ENCODE assay signal across 8 cellular contexts in genomic region chr10:119177708-119178370, GRCh38. TPM values are rescaled to one million over a fixed set of nuclear protein-coding genes. Genes with fewer than 3 reads are reported as not detected.
A peak's percentile ranks its signal among the peaks of the same experiment; 100 is the strongest.
DNase-seq lines count a peak whose midpoint lies in the region; ATAC-seq and TF ChIP-seq lines count a peak whose summit lies in the region.

No MANE protein-coding gene starts in this region.

- 18% methylated on average over 21 of the region's 21 CpGs for WGBS in SK-N-SH (ENCODE audit: low lambda C conversion rate)
- WGBS in ectodermal cell, 2 experiments, result 16 to 19% methylated on average over 21 of the region's 21 CpGs

- peak overlapping the region; percentile 96 to 100 for H3K4me3 ChIP-seq in CD4-positive, alpha-beta memory T cell (ENCODE audit: low read length in 2 of 2)
- H3K4me3 ChIP-seq in HEK293 (ENCODE audit: low read depth, low read length) (peak overlapping the region; percentile 75), SK-N-SH (ENCODE audit: low read depth in 2 of 2, low read length in 1 of 2) (peak overlapping the region; percentile 81 to 97), ectodermal cell (ENCODE audit: insufficient read depth, low read depth, low read length) (peak overlapping the region; percentile 64), neural cell (ENCODE audit: low read length) (peak overlapping the region; percentile 85)

- CTCF ChIA-PET in CD4-positive, alpha-beta memory T cell (lab: Charles Lee; ENCODE audit: partially characterized antibody), result no interaction called here
- CTCF ChIA-PET in HEK293 (lab: Yijun Ruan, JAX), result interaction anchor here (1.4 kb wide), 1 partner anchor 10 kb away, joined by 3 read pairs; no protein-coding TSS in a partner anchor
- CTCF ChIA-PET in SK-N-SH (lab: Yijun Ruan, JAX), result no interaction called here

- H3K9me2 ChIP-seq in SK-N-SH, result no peaks in the 10 kb centered on the region
- H3K9me2 ChIP-seq in neural cell (ENCODE audit: insufficient read depth, low read length), result no peaks in the 10 kb centered on the region

- intact Hi-C loops in CD4-positive, alpha-beta memory T cell (cut with micrococcal nuclease), result loop anchor here (1.0 to 5.0 kb wide), 7 partner anchors 13 to 547 kb away; partner anchors contain the start of genes EIF3A, GRK5 and SFXN4

- peak overlapping the region; percentile 85 to 98 (median 96) for H3K27ac Mint-ChIP-seq in CD4-positive, alpha-beta memory T cell

- H3K27me3 Mint-ChIP-seq in CD4-positive, alpha-beta memory T cell, result no peaks in the 10 kb centered on the region

- peak overlapping the region; percentile 97 for H3K4me2 ChIP-seq in SK-N-SH
- H3K4me2 ChIP-seq in neural cell (ENCODE audit: low read length), result peak overlapping the region; percentile 79

- H3K4me1 ChIP-seq in CD4-positive, alpha-beta memory T cell (ENCODE audit: insufficient read depth, low read length), result peaks cover 44% of the 10 kb centered on the region
- H3K4me1 ChIP-seq in HEK293 (ENCODE audit: control insufficient read depth, insufficient read depth, low read length) (peaks cover 3% of the 10 kb centered on the region; the same call in 1 of the 2 replicates), SK-N-SH (ENCODE audit: control insufficient read depth in 1 of 2, insufficient read depth in 2 of 2, low read depth in 1 of 2, low read length in 1 of 2) (peaks cover 8 to 18% of the 10 kb centered on the region in 2 experiments; a peak in 3 of 4 replicates), ectodermal cell (ENCODE audit: control insufficient read depth, insufficient read depth, low read length) (peaks cover 7% of the 10 kb centered on the region)

- H4K20me1 ChIP-seq in SK-N-SH (ENCODE audit: insufficient read depth), result no peaks in the 10 kb centered on the region
- H4K20me1 ChIP-seq in neural cell (ENCODE audit: insufficient read depth), result no peaks in the 10 kb centered on the region

- peak overlapping the region; percentile 92 for H3K9ac ChIP-seq in SK-N-SH
- H3K9ac ChIP-seq in neural cell (ENCODE audit: low read length), result peak overlapping the region; percentile 90

- H3K36me3 Mint-ChIP-seq in CD4-positive, alpha-beta memory T cell, result peaks cover 5 to 34% of the 10 kb centered on the region in 2 donors

- TF ChIP-seq RAD21 in SK-N-SH (IDR thresholded peaks at IDR 0.05; ENCODE audit: low read length), result no peak
- no peak for TF ChIP-seq RAD21 in neural cell (conservative IDR thresholded peaks at IDR 0.05)

- H3F3A ChIP-seq in SK-N-SH (replicated peaks; ENCODE audit: insufficient read depth) (no peaks in the 10 kb centered on the region), neural cell (ENCODE audit: insufficient read depth, low read length, poor library complexity, severe bottlenecking) (no peaks in the 10 kb centered on the region)

- H3K9me3 Mint-ChIP-seq in CD4-positive, alpha-beta memory T cell, result no peaks in the 10 kb centered on the region

- H3K79me2 ChIP-seq in SK-N-SH (ENCODE audit: insufficient read depth) (peaks cover 50% of the 10 kb centered on the region), neural cell (replicated peaks; ENCODE audit: insufficient read depth, low read length) (peaks cover 24% of the 10 kb centered on the region)

- H3K4me3 Mint-ChIP-seq in CD4-positive, alpha-beta memory T cell, result peak overlapping the region; percentile 89 to 99 (median 96)

- peaks cover 16 to 51% (median 34%) of the 10 kb centered on the region in 4 donors for H3K4me1 Mint-ChIP-seq in CD4-positive, alpha-beta memory T cell

- POLR2A ChIA-PET in CD4-positive, alpha-beta memory T cell (lab: Charles Lee; ENCODE audit: partially characterized antibody), result interaction anchor here (1.9 kb wide), 1 partner anchor 13 kb away, joined by 9 read pairs; the partner anchor contains the start of gene SFXN4
- POLR2A ChIA-PET in HEK293 (lab: Yijun Ruan, JAX), result interaction anchor here (1.9 kb wide), 1 partner anchor 13 kb away, joined by 6 read pairs; the partner anchor contains the start of gene SFXN4
- POLR2A ChIA-PET in SK-N-SH (lab: Yijun Ruan, JAX), result no interaction called here

- TF ChIP-seq EP300 in SK-N-SH (IDR thresholded peaks at IDR 0.05; ENCODE audit: borderline replicate concordance in 1 of 2, low read depth in 1 of 2, low read length in 1 of 2) (no peak), neural cell (conservative IDR thresholded peaks at IDR 0.05; ENCODE audit: poor library complexity, severe bottlenecking) (no peak)

- peak overlapping the region; percentile 81 for H3K27ac ChIP-seq in CD4-positive, alpha-beta memory T cell (ENCODE audit: low read depth, low read length)
- H3K27ac ChIP-seq in HEK293 (ENCODE audit: extremely low read depth, low read depth, low read length), result peak overlapping the region; percentile 84
- peak overlapping the region; percentile 82 to 98 for H3K27ac ChIP-seq in SK-N-SH (ENCODE audit: low read depth in 2 of 2, low read length in 1 of 2)
- peak overlapping the region; percentile 44 for H3K27ac ChIP-seq in ectodermal cell (ENCODE audit: insufficient read depth, low read depth, low read length, poor library complexity, severe bottlenecking)
- H3K27ac ChIP-seq in neural cell (ENCODE audit: low read length), result peak overlapping the region; percentile 96

- H3K9me3 ChIP-seq in CD4-positive, alpha-beta memory T cell (ENCODE audit: control insufficient read depth in 1 of 2, low read length in 2 of 2), result no peaks in the 10 kb centered on the region
- H3K9me3 ChIP-seq in HEK293 (ENCODE audit: control insufficient read depth, insufficient read depth, low read depth, low read length) (no peaks in the 10 kb centered on the region), SK-N-SH (no peaks in the 10 kb centered on the region), ectodermal cell (ENCODE audit: control insufficient read depth, low read length) (no peaks in the 10 kb centered on the region), neural cell (ENCODE audit: low read length) (no peaks in the 10 kb centered on the region)

- H2AFZ ChIP-seq in SK-N-SH (ENCODE audit: low read depth) (peak overlapping the region; percentile 85), neural cell (ENCODE audit: low read depth, low read length) (peak overlapping the region; percentile 83)

- H3K27me3 ChIP-seq in CD4-positive, alpha-beta memory T cell (ENCODE audit: insufficient read depth, low read length), result no peaks in the 10 kb centered on the region
- no peaks in the 10 kb centered on the region for H3K27me3 ChIP-seq in SK-N-SH (ENCODE audit: insufficient read depth)
- H3K27me3 ChIP-seq in ectodermal cell (ENCODE audit: control insufficient read depth, insufficient read depth, low read length, poor library complexity, severe bottlenecking), result no peaks in the 10 kb centered on the region
- no peaks in the 10 kb centered on the region for H3K27me3 ChIP-seq in neural cell (ENCODE audit: insufficient read depth, low read depth, low read length)

- DNase-seq in CD4-positive, alpha-beta memory T cell, result peak in 1 of 5 donors; percentile 46
- DNase-seq in SK-N-SH (no peak), ecto neural progenitor cell (ENCODE audit: low spot score) (no peak)
- no peak for DNase-seq in NK-92 treated with Interleukin-12 subunit alpha and Interleukin-12 subunit beta, amount 100 ng/mL, for 24 hours (lab: John Stamatoyannopoulos, UW)

- H3K36me3 ChIP-seq in CD4-positive, alpha-beta memory T cell (ENCODE audit: insufficient read depth, low read length), result peaks cover 10% of the 10 kb centered on the region
- peaks cover 18 to 41% of the 10 kb centered on the region in 2 experiments for H3K36me3 ChIP-seq in HEK293 (ENCODE audit: control insufficient read depth in 2 of 2, insufficient read depth in 1 of 2, low read length in 2 of 2)
- H3K36me3 ChIP-seq in SK-N-SH (replicated peaks in 1 of 2; ENCODE audit: control insufficient read depth in 1 of 2, insufficient read depth in 2 of 2, low read length in 1 of 2), result peaks cover 20 to 27% of the 10 kb centered on the region in 2 experiments
- H3K36me3 ChIP-seq in ectodermal cell (ENCODE audit: control insufficient read depth, insufficient read depth, low read length), result peaks cover 19% of the 10 kb centered on the region
- H3K36me3 ChIP-seq in neural cell (ENCODE audit: insufficient read depth, low read length), result no peaks in the 10 kb centered on the region

- TF ChIP-seq CTCF in HEK293 (tag by site-specific recombination; IDR thresholded peaks at IDR 0.05), result no peak
- no peak for TF ChIP-seq CTCF in SK-N-SH (IDR thresholded peaks at IDR 0.05)
- TF ChIP-seq CTCF in neural cell (IDR thresholded peaks at IDR 0.05; ENCODE audit: poor library complexity, severe bottlenecking), result no peak

- no peak for ATAC-seq in GM19397 (IDR thresholded peaks at IDR 0.05; ENCODE audit: unreplicated experiment)

TF ChIP-seq in neural cell, 6 proteins besides CTCF, POLR2A, EP300 and RAD21 (continues in another document):
- no peak for TF ChIP-seq POLR2AphosphoS5 (IDR thresholded peaks at IDR 0.05)
- TF ChIP-seq SMC3 (conservative IDR thresholded peaks at IDR 0.05; ENCODE audit: poor library complexity), result no peak

RNA-seq across cellular contexts. Expression of gene PRDX3, which starts 0.8 kb away (rescaled TPM):
- total RNA-seq in CD4-positive, alpha-beta memory T cell, result 10 to 100 TPM; 34.3 to 38.2 TPM
- polyA plus RNA-seq in CD4-positive, alpha-beta memory T cell, result 100 to 1,000 TPM; 125 to 127 TPM
- polyA plus RNA-seq in SK-N-SH (2012; rRNA removed) (193 and 278 TPM in 2 replicates), neural cell (234 and 258 TPM in 2 replicates)
- 306 and 319 TPM in 2 replicates for polyA plus RNA-seq in SK-N-SH (2012; cell fraction: cytosol; rRNA removed)
- 64.2 and 128 TPM in 2 replicates for polyA plus RNA-seq in SK-N-SH (2012; cell fraction: nucleus; rRNA removed)
- 229 TPM for polyA plus RNA-seq in ectodermal cell (2013, experiment 1 of 4)
- 244 TPM for polyA plus RNA-seq in ectodermal cell (2013, experiment 2 of 4)
- polyA plus RNA-seq in ectodermal cell (2013, experiment 3 of 4), result 253 TPM
- 268 TPM for polyA plus RNA-seq in ectodermal cell (2013, experiment 4 of 4)
- polyA minus RNA-seq in neural cell, result 120 and 121 TPM in 2 replicates

RNA-seq across cellular contexts. Expression of gene SFXN4, which starts 12.3 kb away (rescaled TPM):
- total RNA-seq in CD4-positive, alpha-beta memory T cell, result 10 to 100 TPM; 17.2 to 18.5 TPM
- 10 to 100 TPM; 13.9 to 14.0 TPM for polyA plus RNA-seq in CD4-positive, alpha-beta memory T cell
- polyA plus RNA-seq in SK-N-SH (2012; rRNA removed), result 24.2 and 32.0 TPM in 2 replicates
- polyA plus RNA-seq in SK-N-SH (2012; cell fraction: cytosol; rRNA removed), result 23.0 and 33.1 TPM in 2 replicates
- polyA plus RNA-seq in SK-N-SH (2012; cell fraction: nucleus; rRNA removed), result 67.8 and 86.1 TPM in 2 replicates
- 22.5 TPM for polyA plus RNA-seq in ectodermal cell (2013, experiment 1 of 4)
- 17.8 TPM for polyA plus RNA-seq in ectodermal cell (2013, experiment 2 of 4)
- 16.8 TPM for polyA plus RNA-seq in ectodermal cell (2013, experiment 3 of 4)
- polyA plus RNA-seq in ectodermal cell (2013, experiment 4 of 4), result 13.2 TPM
- polyA plus RNA-seq in neural cell, result 21.7 and 23.7 TPM in 2 replicates
- 11.0 and 22.0 TPM in 2 replicates for polyA minus RNA-seq in neural cell

RNA-seq across cellular contexts. Expression of gene GRK5, which starts 29.5 kb away (rescaled TPM):
- 10 to 100 TPM; 26.7 to 27.9 TPM for total RNA-seq in CD4-positive, alpha-beta memory T cell
- polyA plus RNA-seq in CD4-positive, alpha-beta memory T cell, result 10 to 100 TPM in 1 of 2 donors, 1 to 10 TPM in 1; 7.6 to 10.6 TPM
- polyA plus RNA-seq in SK-N-SH (2012; rRNA removed), result 9.5 and 12.1 TPM in 2 replicates
- polyA plus RNA-seq in SK-N-SH (2012; cell fraction: cytosol; rRNA removed), result 8.9 and 11.6 TPM in 2 replicates
- 10.3 and 10.8 TPM in 2 replicates for polyA plus RNA-seq in SK-N-SH (2012; cell fraction: nucleus; rRNA removed)
- polyA plus RNA-seq in ectodermal cell (2013, experiment 1 of 4), result 7.3 TPM
- 7.9 TPM for polyA plus RNA-seq in ectodermal cell (2013, experiment 2 of 4)
- polyA plus RNA-seq in ectodermal cell (2013, experiment 3 of 4), result 6.4 TPM
- polyA plus RNA-seq in ectodermal cell (2013, experiment 4 of 4), result 6.7 TPM
- polyA plus RNA-seq in neural cell, result 26.1 and 34.9 TPM in 2 replicates
- polyA minus RNA-seq in neural cell, result 30.4 and 33.7 TPM in 2 replicates

Comparison
In these comparisons a context has a peak if more than half of its experiments do, and no peak if none do; other contexts are left out.
1. H3K27ac ChIP-seq: peak in every context shown above with its lines; median percentile 96 in neural cell; 90 in SK-N-SH; 84 in HEK293; 81 in CD4-positive, alpha-beta memory T cell; 44 in ectodermal cell.